Comparison of ENCODE assay signal across 9 cellular contexts in the genomic region with DNA sequence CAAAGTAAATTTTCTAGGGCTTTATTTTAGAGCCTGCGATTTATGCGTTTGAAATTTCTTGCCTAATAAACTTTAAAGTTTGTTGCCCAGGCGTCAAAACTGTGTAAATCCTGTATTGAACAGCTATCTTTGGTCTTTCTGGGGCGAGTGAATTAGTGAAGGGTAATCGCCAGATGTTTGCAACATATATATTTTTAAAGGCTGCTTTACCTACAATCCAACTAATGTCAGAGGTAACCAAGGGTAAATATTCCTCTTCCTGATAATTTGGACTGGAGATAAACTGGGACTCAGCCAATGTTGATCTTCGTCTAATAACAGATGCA. TPM values are rescaled to one million over a fixed set of nuclear protein-coding genes. Genes with fewer than 3 reads are reported as not detected.
DNase-seq lines count a peak whose midpoint lies in the region; ATAC-seq, FAIRE-seq and TF ChIP-seq lines count a peak whose summit lies in the region.
"Had no signal": no experiment of that assay in that cellular context is flagged by ENCODE, and none has a peak within 500 bp of the region (broad histone marks: within the 10 kb centered on the region; RNA-seq: fewer than 3 reads in every experiment).

No MANE protein-coding gene starts in this region.

- peaks cover 34% of the 10 kb centered on the region for H3K27me3 ChIP-seq in SK-N-SH (ENCODE audit: insufficient read depth)
- peaks cover 65% of the 10 kb centered on the region for H3K27me3 ChIP-seq in keratinocyte (ENCODE audit: control insufficient read depth, extremely low read depth, insufficient read depth, low read length)
- H3K27me3 ChIP-seq in spleen (replicated peaks in 1 of 7) = peaks cover 0 to 98% (median 79%) of the 10 kb centered on the region in 7 donors

- H3K9ac ChIP-seq in SK-N-SH = no peak overlapping the region
- no peak overlapping the region for H3K9ac ChIP-seq in keratinocyte (ENCODE audit: control insufficient read depth, extremely low read depth, insufficient read depth, low read length)

- no peak for TF ChIP-seq RAD21 in SK-N-SH (IDR thresholded peaks at IDR 0.05; ENCODE audit: low read length)

- no peak overlapping the region for H3K27ac Mint-ChIP-seq in WTC11

- TF ChIP-seq CTCF in SK-N-SH (IDR thresholded peaks at IDR 0.05) = no peak
- no peak for TF ChIP-seq CTCF in WTC11 (IDR thresholded peaks at IDR 0.05)
- no peak for TF ChIP-seq CTCF in keratinocyte (optimal IDR thresholded peaks at IDR 0.05 in 1 of 3, IDR thresholded peaks at IDR 0.05 in 1 of 3, conservative IDR thresholded peaks at IDR 0.05 in 1 of 3; ENCODE audit: extremely low read depth in 1 of 3, insufficient read depth in 2 of 3, low read length in 3 of 3)
- TF ChIP-seq CTCF in spleen (IDR thresholded peaks at IDR 0.05 in 8 of 11, conservative IDR thresholded peaks at IDR 0.05 in 3 of 11) = no peak

- H3K9me3 ChIP-seq in SK-N-SH (no peaks in the 10 kb centered on the region), keratinocyte (ENCODE audit: control insufficient read depth, low read depth, low read length) (no peaks in the 10 kb centered on the region), spleen (no peaks in the 10 kb centered on the region)

- FAIRE-seq in keratinocyte (lab: Jason Lieb, UNC) = no peak

- H3K4me2 ChIP-seq in SK-N-SH (peak overlapping the region; percentile 96), keratinocyte (ENCODE audit: control insufficient read depth, extremely low read depth, insufficient read depth, low read depth, low read length) (peak overlapping the region; percentile 48)

- no peaks in the 10 kb centered on the region for H3K36me3 Mint-ChIP-seq in WTC11

- peaks cover 88% of the 10 kb centered on the region for H3K27me3 Mint-ChIP-seq in WTC11 (ENCODE audit: low read depth)

- TF ChIP-seq POLR2A in spleen (IDR thresholded peaks at IDR 0.05) = no peak

- peak overlapping the region in 1 of 2 experiments; percentile 63; a peak in 2 of 4 replicates for H3K27ac ChIP-seq in SK-N-SH (ENCODE audit: low read depth in 2 of 2, low read length in 1 of 2)
- H3K27ac ChIP-seq in keratinocyte (ENCODE audit: control insufficient read depth, insufficient read depth, low read length) = no peak overlapping the region
- peak overlapping the region in 6 of 8 donors; percentile 53 to 92 (median 84) for H3K27ac ChIP-seq in spleen

- H4K20me1 ChIP-seq in SK-N-SH (ENCODE audit: insufficient read depth) = no peaks in the 10 kb centered on the region
- H4K20me1 ChIP-seq in keratinocyte (ENCODE audit: control insufficient read depth, extremely low read depth, insufficient read depth, low read length) = no peaks in the 10 kb centered on the region

- H3K4me3 Mint-ChIP-seq in WTC11 = peak overlapping the region; percentile 80

- H3F3A ChIP-seq in SK-N-SH (replicated peaks; ENCODE audit: insufficient read depth) = no peaks in the 10 kb centered on the region

- ATAC-seq in SK-N-SH treated with all-trans-retinoic acid at 6 μM for 48 hours (no peak), WTC11 (no peak), HG03565 (IDR thresholded peaks at IDR 0.05; ENCODE audit: unreplicated experiment) (no peak)

- peaks cover 0 to 15% of the 10 kb centered on the region in 2 experiments; a peak in 3 of 4 replicates for H3K4me1 ChIP-seq in SK-N-SH (ENCODE audit: control insufficient read depth in 1 of 2, insufficient read depth in 2 of 2, low read depth in 1 of 2, low read length in 1 of 2)
- H3K4me1 ChIP-seq in keratinocyte (ENCODE audit: control insufficient read depth, extremely low read depth, insufficient read depth, low read length) = peaks cover 15% of the 10 kb centered on the region
- peaks cover 0 to 67% (median 16%) of the 10 kb centered on the region in 6 donors for H3K4me1 ChIP-seq in spleen

- no peaks in the 10 kb centered on the region for H3K9me1 ChIP-seq in keratinocyte (ENCODE audit: control insufficient read depth, extremely low read depth, insufficient read depth, low read length)

- H2AFZ ChIP-seq in SK-N-SH (ENCODE audit: low read depth) = peak overlapping the region; percentile 70
- H2AFZ ChIP-seq in keratinocyte (ENCODE audit: control insufficient read depth, low read length) = no peak overlapping the region

- no peaks in the 10 kb centered on the region for H3K9me3 Mint-ChIP-seq in WTC11

- dilution Hi-C loops in keratinocyte (cut with MboI; ENCODE audit: extremely low pct_ligation_motif_present, low sequenced_read_pairs) = no loop called here

- no peaks in the 10 kb centered on the region for H3K9me2 ChIP-seq in SK-N-SH

- 42% methylated on average over 6 of the region's 6 CpGs for WGBS in SK-N-SH (ENCODE audit: low lambda C conversion rate)
- 4 to 10% (median 8%) methylated on average over 6 of the region's 6 CpGs for WGBS in spleen, 5 donors

- H3K79me2 ChIP-seq in SK-N-SH (ENCODE audit: insufficient read depth) (no peaks in the 10 kb centered on the region), keratinocyte (ENCODE audit: control insufficient read depth, insufficient read depth, low read length) (no peaks in the 10 kb centered on the region)

- CTCF ChIA-PET in SK-N-SH (lab: Yijun Ruan, JAX) (interaction anchor here (0.6 to 1.5 kb wide), 4 partner anchors 23 to 742 kb away, joined by 3 to 8 read pairs (median 4); no protein-coding TSS in a partner anchor), WTC11 (lab: Charles Lee) (interaction anchor here (1.2 kb wide), 1 partner anchor 121 kb away, joined by 3 read pairs; no protein-coding TSS in a partner anchor)

- peak overlapping the region; percentile 67 to 75 for H3K4me3 ChIP-seq in SK-N-SH (ENCODE audit: low read depth in 2 of 2, low read length in 1 of 2)
- peak overlapping the region in 1 of 3 experiments; percentile 55 for H3K4me3 ChIP-seq in keratinocyte (ENCODE audit: control insufficient read depth in 2 of 3, extremely low read depth in 1 of 3, insufficient read depth in 2 of 3, low read depth in 1 of 3, low read length in 3 of 3)
- peak overlapping the region in 7 of 8 donors; percentile 37 to 71 (median 43) for H3K4me3 ChIP-seq in spleen

- TF ChIP-seq EP300 in SK-N-SH (IDR thresholded peaks at IDR 0.05; ENCODE audit: borderline replicate concordance in 1 of 2, low read depth in 1 of 2, low read length in 1 of 2) = no peak

- POLR2A ChIA-PET in SK-N-SH (lab: Yijun Ruan, JAX) (interaction anchor here (1.3 to 2.0 kb wide), 3 partner anchors 16 to 136 kb away, joined by 11 to 15 read pairs (median 12); no protein-coding TSS in a partner anchor), WTC11 (lab: Charles Lee) (no interaction called here)

- intact Hi-C loops in spleen (cut with DNase I; ENCODE audit: low total_unique reads) = no loop called here

- no peaks in the 10 kb centered on the region for H3K36me3 ChIP-seq in SK-N-SH (replicated peaks in 1 of 2; ENCODE audit: control insufficient read depth in 1 of 2, insufficient read depth in 2 of 2, low read length in 1 of 2)
- H3K36me3 ChIP-seq in keratinocyte (ENCODE audit: control insufficient read depth in 2 of 2, extremely low read depth in 1 of 2, insufficient read depth in 2 of 2, low read length in 2 of 2) = no peaks in the 10 kb centered on the region
- H3K36me3 ChIP-seq in spleen = no peaks in the 10 kb centered on the region

- H3K4me1 Mint-ChIP-seq in WTC11 = peaks cover 57% of the 10 kb centered on the region

- no peak for DNase-seq in SK-N-SH
- DNase-seq in WTC11 (ENCODE audit: low spot score) = no peak
- DNase-seq in keratinocyte (ENCODE audit: low read depth, low spot score) = no peak
- DNase-seq in spleen = no peak
- no peak for DNase-seq in stimulated activated CD4-positive, alpha-beta T cell treated with anti-CD3 and anti-CD28 coated beads, Interleukin-15, amount 100 ng/mL, for 24 hours
- DNase-seq in kidney glomerular epithelial cell (lab: John Stamatoyannopoulos, UW) = no peak

TF ChIP-seq in SK-N-SH, 30 proteins besides CTCF, POLR2A, EP300 and RAD21 (continues in another document):
- TF ChIP-seq, protein P1, sequence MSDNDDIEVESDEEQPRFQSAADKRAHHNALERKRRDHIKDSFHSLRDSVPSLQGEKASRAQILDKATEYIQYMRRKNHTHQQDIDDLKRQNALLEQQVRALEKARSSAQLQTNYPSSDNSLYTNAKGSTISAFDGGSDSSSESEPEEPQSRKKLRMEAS (IDR thresholded peaks at IDR 0.05; ENCODE audit: low read depth) = no peak
- no peak for TF ChIP-seq GABPA (IDR thresholded peaks at IDR 0.05; ENCODE audit: low read depth)

TF ChIP-seq in SK-N-SH treated with all-trans-retinoic acid at 6 μM for 48 hours, 23 proteins besides CTCF, POLR2A, EP300 and RAD21 (continues in another document):
- no peak for TF ChIP-seq PPARA (CRISPR knock-in tag; IDR thresholded peaks at IDR 0.05; ENCODE audit: borderline replicate concordance)
- TF ChIP-seq SNAI2 (CRISPR knock-in tag; IDR thresholded peaks at IDR 0.05) = no peak
- TF ChIP-seq ZFP30 (CRISPR knock-in tag; IDR thresholded peaks at IDR 0.05) = no peak

TF ChIP-seq in WTC11, 78 proteins besides CTCF, POLR2A, EP300 and RAD21 (continues in another document):
- TF ChIP-seq FOXK1 (CRISPR knock-in tag; IDR thresholded peaks at IDR 0.05) = no peak
- TF ChIP-seq ETV6 (CRISPR knock-in tag; IDR thresholded peaks at IDR 0.05) = no peak

RNA-seq across cellular contexts. Expression of a gene that starts 0.9 kb away (rescaled TPM):
- polyA plus RNA-seq in SK-N-SH (2012; rRNA removed) = 0.25 and 0.45 TPM in 2 replicates
- 0.55 and 0.71 TPM in 2 replicates for polyA plus RNA-seq in SK-N-SH (2012; cell fraction: cytosol; rRNA removed)
- 0.45 and 0.51 TPM in 2 replicates for polyA plus RNA-seq in SK-N-SH (2012; cell fraction: nucleus; rRNA removed)
- 3.0 to 3.8 TPM (median 3.3 TPM) in 3 replicates for total RNA-seq in WTC11 (2021)
- polyA plus RNA-seq in keratinocyte = 0.20 to 0.31 TPM (median 0.24 TPM) in 3 replicates
- 0.70 TPM for polyA plus RNA-seq in keratinocyte (2011; ENCODE audit: low read depth)
- polyA plus RNA-seq in keratinocyte (2011; cell fraction: cytosol; rRNA removed) = 0.14 and 0.39 TPM in 2 replicates
- 1.5 TPM in 2 replicates for polyA plus RNA-seq in keratinocyte (2011; cell fraction: nucleus; rRNA removed)
- 0.17 and 0.45 TPM in 2 replicates for polyA plus RNA-seq in keratinocyte (2012; ENCODE audit: low replicate concordance)
- polyA minus RNA-seq in keratinocyte = 0.16 to 2.8 TPM (median 2.5 TPM) in 3 replicates
- polyA minus RNA-seq in keratinocyte (2011; cell fraction: cytosol; rRNA and poly(A)+ RNA removed) = 0.38 TPM
- polyA minus RNA-seq in keratinocyte (2011; cell fraction: nucleus; rRNA and poly(A)+ RNA removed) = 0.42 and 0.93 TPM in 2 replicates
- total RNA-seq in spleen = 100 to 1,000 TPM in 2 of 7 donors, 10 to 100 TPM in 5; 31.1 to 114 (median 66.4) TPM
- 1 to 10 TPM in 2 of 3 donors, under 1 TPM in 1; 0.70 to 3.4 (median 1.2) TPM for polyA plus RNA-seq in spleen
- total RNA-seq: A172 had no signal
